Comparison of ENCODE assay signal across 8 cellular contexts in genomic region chr4:70838400-70838971, GRCh38. TPM values are rescaled to one million over a fixed set of nuclear protein-coding genes. Genes with fewer than 3 reads are reported as not detected.
DNase-seq lines count a peak whose midpoint lies in the region; ATAC-seq and TF ChIP-seq lines count a peak whose summit lies in the region.

No MANE protein-coding gene starts in this region.

- intact Hi-C loops in left lung (cut with DNase I), result loop anchor here in 1 of 2 donors (5.0 kb wide), 1 partner anchor 146 kb away; no protein-coding TSS in a partner anchor

- peak; percentile 25 for DNase-seq in AG10803 (ENCODE audit: low read depth)
- DNase-seq in HS-27A (ENCODE audit: low read depth), result peak; percentile 14
- DNase-seq in amniotic epithelial cell (ENCODE audit: low read depth), result peak; percentile 19
- DNase-seq in left lung, result no peak
- no peak for DNase-seq in HCEC 1CT
- DNase-seq in NCI-H446 treated with DMSO at 0.1 percent for 48 hours (lab: John Stamatoyannopoulos, UW), result no peak

- ATAC-seq in left lung, result no peak
- ATAC-seq in HG03039 (IDR thresholded peaks at IDR 0.05; ENCODE audit: unreplicated experiment), result no peak

- H3K36me3 ChIP-seq in left lung (peaks cover 0 to 23% of the 10 kb centered on the region in 2 donors), thymus (ENCODE audit: control insufficient read depth, insufficient read depth) (peaks cover 17% of the 10 kb centered on the region)

- H3K27ac ChIP-seq in left lung (peak overlapping the region; percentile 93), thymus (ENCODE audit: low read depth) (peak overlapping the region; percentile 97)

- H3K27me3 ChIP-seq in left lung (no peaks in the 10 kb centered on the region), thymus (ENCODE audit: control insufficient read depth, insufficient read depth) (no peaks in the 10 kb centered on the region)

- WGBS in thymus, result 5% methylated on average over 11 of the region's 11 CpGs

- H3K4me1 ChIP-seq in left lung (peaks cover 4 to 34% of the 10 kb centered on the region in 2 donors), thymus (ENCODE audit: control insufficient read depth, insufficient read depth, low read length) (peaks cover 15% of the 10 kb centered on the region)

- TF ChIP-seq CTCF in AG10803 (conservative IDR thresholded peaks at IDR 0.05; ENCODE audit: low read length) (no peak), left lung (IDR thresholded peaks at IDR 0.05) (no peak)

- H3K9me3 ChIP-seq in left lung, result no peaks in the 10 kb centered on the region
- H3K9me3 ChIP-seq in thymus (ENCODE audit: control insufficient read depth), result peaks cover 1% of the 10 kb centered on the region

- H3K4me3 ChIP-seq in AG10803 (ENCODE audit: low read length), result peak overlapping the region; percentile 98
- peak overlapping the region; percentile 83 to 84 for H3K4me3 ChIP-seq in left lung
- H3K4me3 ChIP-seq in thymus (ENCODE audit: low read length), result peak overlapping the region; percentile 97

RNA-seq across cellular contexts. Expression of gene GRSF1, which starts 1.2 kb away (rescaled TPM):
- 10 to 100 TPM; 60.3 to 74.5 TPM for total RNA-seq in left lung
- 78.7 TPM for polyA plus RNA-seq in thymus

Comparison
In these comparisons a context has a peak if more than half of its experiments do, and no peak if none do; other contexts are left out.
1. DNase-seq: peak in AG10803 (single experiment), HS-27A (single experiment) and amniotic epithelial cell (single experiment); none in left lung (0 of 2), HCEC 1CT (single experiment) and NCI-H446 treated with DMSO at 0.1 percent for 48 hours (single experiment).
2. Peak in every context shown above with its lines, with median percentiles within 50 percentile points of each other: H3K4me3 ChIP-seq.